ENCODE assay signal across 8 cellular contexts in genomic region chr19:36215276-36216171, GRCh38. TPM values are rescaled to one million over a fixed set of nuclear protein-coding genes. Genes with fewer than 3 reads are reported as not detected.
DNase-seq lines count a peak whose midpoint lies in the region; ATAC-seq and TF ChIP-seq lines count a peak whose summit lies in the region.

No MANE protein-coding gene starts in this region.

- H2AFZ ChIP-seq in mammary epithelial cell (ENCODE audit: low read depth, low read length) = peak overlapping the region; percentile 97

- H3K4me1 ChIP-seq in mammary epithelial cell (ENCODE audit: insufficient read depth, low read length) (peaks cover 7% of the 10 kb centered on the region), lower lobe of right lung (peaks cover 26% of the 10 kb centered on the region), urinary bladder (ENCODE audit: insufficient read depth) (no peaks in the 10 kb centered on the region)

- dilution Hi-C loops in mammary epithelial cell (cut with HindIII; ENCODE audit: low sequenced_read_pairs) = no loop called here

- H3K36me3 ChIP-seq in mammary epithelial cell (ENCODE audit: insufficient read depth, low read length) = peaks cover 4% of the 10 kb centered on the region
- H3K36me3 ChIP-seq in lower lobe of right lung = peaks cover 16% of the 10 kb centered on the region
- no peaks in the 10 kb centered on the region for H3K36me3 ChIP-seq in urinary bladder (ENCODE audit: insufficient read depth)

- ATAC-seq in GM19025 (IDR thresholded peaks at IDR 0.05; ENCODE audit: low read depth, unreplicated experiment) = peak; percentile 1
- ATAC-seq in lower lobe of right lung = no peak
- ATAC-seq in GM18858 (IDR thresholded peaks at IDR 0.05; ENCODE audit: unreplicated experiment) = no peak

- peak overlapping the region; percentile 97 for H3K9ac ChIP-seq in mammary epithelial cell (ENCODE audit: insufficient read depth, low read length)

- BruUV-seq in mammary epithelial cell (replicated peaks; lab: Mats Ljungman, UMichigan) = TSS peak; percentile 86

- intact Hi-C loops in mammary epithelial cell (cut with micrococcal nuclease) = loop anchor here (1.0 to 10.0 kb wide), 2 partner anchors 274 to 639 kb away; partner anchors contain the start of genes ZNF345 and ZNF566
- intact Hi-C loops in lower lobe of right lung (cut with DNase I) = no loop called here

- H3K9me3 ChIP-seq in mammary epithelial cell (replicated peaks; ENCODE audit: insufficient read depth, low read length) = no peaks in the 10 kb centered on the region
- H3K9me3 ChIP-seq in lower lobe of right lung = no peaks in the 10 kb centered on the region

- H3K4me2 ChIP-seq in mammary epithelial cell (ENCODE audit: insufficient read depth, low read depth, low read length) = peak overlapping the region; percentile 65

- peaks cover 62% of the 10 kb centered on the region for H3K79me2 ChIP-seq in mammary epithelial cell (ENCODE audit: insufficient read depth, low read length)

- WGBS in mammary epithelial cell (ENCODE audit: low coverage, missing lambda C conversion rate) = 1% methylated on average over 27 of the region's 27 CpGs
- WGBS in urinary bladder = 1% methylated on average over 27 of the region's 27 CpGs

- no peaks in the 10 kb centered on the region for H4K20me1 ChIP-seq in mammary epithelial cell (ENCODE audit: insufficient read depth, low read length)

- peak overlapping the region; percentile 88 to 95 (median 88) for H3K4me3 ChIP-seq in mammary epithelial cell (replicated peaks in 1 of 3; ENCODE audit: insufficient read depth in 1 of 3, low read depth in 2 of 3, low read length in 3 of 3)
- H3K4me3 ChIP-seq in lower lobe of right lung = peak overlapping the region; percentile 68
- peak overlapping the region; percentile 63 for H3K4me3 ChIP-seq in urinary bladder (ENCODE audit: low read depth, low read length)

- CTCF ChIA-PET in mammary epithelial cell (lab: Charles Lee; ENCODE audit: low non-redundant PET) = interaction anchor here (0.7 kb wide), 1 partner anchor 998 kb away, joined by 3 read pairs; no protein-coding TSS in a partner anchor

- in situ Hi-C loops in mammary epithelial cell (cut with MboI; ENCODE audit: low sequenced_read_pairs in 2 of 2) = no loop called here

- DNase-seq in AG08395 (ENCODE audit: low spot score) (peak; percentile 28), NCI-H69 (lab: John Stamatoyannopoulos, UW) (peak; percentile 34), mammary epithelial cell (peak; percentile 10), lower lobe of right lung (no peak), NCI-H1436 (lab: John Stamatoyannopoulos, UW) (no peak)

- H3K27me3 ChIP-seq in mammary epithelial cell (ENCODE audit: insufficient read depth, low read length) = no peaks in the 10 kb centered on the region
- no peaks in the 10 kb centered on the region for H3K27me3 ChIP-seq in lower lobe of right lung (ENCODE audit: low read depth)

- no peak for TF ChIP-seq CTCF in mammary epithelial cell (conservative IDR thresholded peaks at IDR 0.05 in 1 of 2, IDR thresholded peaks at IDR 0.05 in 1 of 2; ENCODE audit: extremely low read depth in 1 of 2, insufficient read depth in 1 of 2, low read depth in 1 of 2, low read length in 2 of 2)
- no peak for TF ChIP-seq CTCF in lower lobe of right lung (IDR thresholded peaks at IDR 0.05)

- H3K27ac ChIP-seq in mammary epithelial cell (ENCODE audit: insufficient read depth, low read depth, low read length) (peak overlapping the region; percentile 85), lower lobe of right lung (peak overlapping the region; percentile 92), urinary bladder (ENCODE audit: low read depth) (peak overlapping the region; percentile 90)

RNA-seq across cellular contexts. Expression of gene ZNF146, which starts 0.6 kb away (rescaled TPM):
- total RNA-seq in mammary epithelial cell = 10 to 100 TPM; 74.5 to 77.3 TPM
- polyA plus RNA-seq in mammary epithelial cell = 39.5 TPM
- 25.0 TPM for polyA minus RNA-seq in mammary epithelial cell
- 37.3 TPM for total RNA-seq in lower lobe of right lung
- 145 TPM for total RNA-seq in urinary bladder
- 39.2 TPM for polyA plus RNA-seq in urinary bladder

RNA-seq across cellular contexts. Expression of gene ZNF565, which starts 1.1 kb away (rescaled TPM):
- total RNA-seq in mammary epithelial cell (1 to 10 TPM; 2.8 to 3.5 TPM), lower lobe of right lung (3.7 TPM), urinary bladder (10.8 TPM)
- polyA plus RNA-seq in mammary epithelial cell (1.5 TPM), urinary bladder (4.0 TPM)
- polyA minus RNA-seq in mammary epithelial cell = not detected

Comparison
In these comparisons a context has a peak if more than half of its experiments do, and no peak if none do; other contexts are left out.
1. DNase-seq: peak in AG08395 (single experiment), NCI-H69 (single experiment) and mammary epithelial cell (single experiment); none in lower lobe of right lung (single experiment) and NCI-H1436 (single experiment).
2. Peak in every context shown above with its lines, with median percentiles within 50 percentile points of each other: H3K27ac ChIP-seq and H3K4me3 ChIP-seq.